In genomic region chr14:74478996-74479635, GRCh38 we compare ENCODE assay signal across 9 cellular contexts. TPM values are rescaled to one million over a fixed set of nuclear protein-coding genes. Genes with fewer than 3 reads are reported as not detected.
A peak's percentile ranks its signal among the peaks of the same experiment; 100 is the strongest.
DNase-seq lines count a peak whose midpoint lies in the region; ATAC-seq, FAIRE-seq and TF ChIP-seq lines count a peak whose summit lies in the region.
"Had no signal": no experiment of that assay in that cellular context is flagged by ENCODE, and none has a peak within 500 bp of the region (broad histone marks: within the 10 kb centered on the region; RNA-seq: fewer than 3 reads in every experiment).

No MANE protein-coding gene starts in this region.

- H3K9me3 ChIP-seq in naive thymus-derived CD4-positive, alpha-beta T cell (ENCODE audit: control insufficient read depth in 2 of 3, low read length in 3 of 3): no peaks in the 10 kb centered on the region

- POLR2A ChIA-PET in naive thymus-derived CD4-positive, alpha-beta T cell (lab: Charles Lee): no interaction called here

- in situ Hi-C loops in G401 (cut with HindIII; ENCODE audit: low sequenced_read_pairs): no loop called here

- peaks cover 67% of the 10 kb centered on the region for H3K36me3 Mint-ChIP-seq in osteocyte (ENCODE audit: unreplicated experiment)
- peaks cover 0 to 66% (median 32%) of the 10 kb centered on the region in 5 donors for H3K36me3 Mint-ChIP-seq in naive thymus-derived CD4-positive, alpha-beta T cell

- no peak for ATAC-seq in naive thymus-derived CD4-positive, alpha-beta T cell

- intact Hi-C loops in naive thymus-derived CD4-positive, alpha-beta T cell (cut with micrococcal nuclease): no loop called here

- no peak overlapping the region for H3K4me3 Mint-ChIP-seq in osteocyte (ENCODE audit: unreplicated experiment)
- H3K4me3 Mint-ChIP-seq in naive thymus-derived CD4-positive, alpha-beta T cell: no peak overlapping the region

- H3K27me3 Mint-ChIP-seq in osteocyte (ENCODE audit: unreplicated experiment): no peaks in the 10 kb centered on the region
- no peaks in the 10 kb centered on the region for H3K27me3 Mint-ChIP-seq in naive thymus-derived CD4-positive, alpha-beta T cell

- H3K4me1 ChIP-seq in naive thymus-derived CD4-positive, alpha-beta T cell (ENCODE audit: control insufficient read depth in 2 of 2, insufficient read depth in 2 of 2, low read length in 2 of 2): no peaks in the 10 kb centered on the region

- peaks cover 0 to 52% (median 5%) of the 10 kb centered on the region in 3 experiments for H3K36me3 ChIP-seq in naive thymus-derived CD4-positive, alpha-beta T cell (ENCODE audit: control insufficient read depth in 2 of 3, insufficient read depth in 3 of 3, low read length in 3 of 3)

- DNase-seq in G401 (ENCODE audit: low spot score) (peak; percentile 31), NCI-H2171 treated with DMSO at 0.1 percent for 48 hours (lab: John Stamatoyannopoulos, UW) (peak; percentile 76), dermis blood vessel endothelial cell (peak; percentile 82), osteocyte (ENCODE audit: extremely low spot score, unreplicated experiment) (no peak), RCC 7860 (ENCODE audit: low spot score) (no peak), GM12891 (ENCODE audit: insufficient read length, low spot score) (no peak)
- no peak for DNase-seq in stimulated activated CD8-positive, alpha-beta memory T cell treated with anti-CD3 and anti-CD28 coated beads, Interleukin-4, amount 100 ng/mL, for 48 hours
- no peak for DNase-seq in naive thymus-derived CD4-positive, alpha-beta T cell

- no peak overlapping the region for H3K4me3 ChIP-seq in naive thymus-derived CD4-positive, alpha-beta T cell (ENCODE audit: low read length)

- H3K27ac ChIP-seq in naive thymus-derived CD4-positive, alpha-beta T cell (ENCODE audit: low read depth, low read length): no peak overlapping the region

- H3K4me1 Mint-ChIP-seq in osteocyte (ENCODE audit: unreplicated experiment): no peaks in the 10 kb centered on the region
- peaks cover 0 to 3% (median 0%) of the 10 kb centered on the region in 7 donors for H3K4me1 Mint-ChIP-seq in naive thymus-derived CD4-positive, alpha-beta T cell

- no peak overlapping the region for H3K27ac Mint-ChIP-seq in osteocyte (ENCODE audit: unreplicated experiment)
- H3K27ac Mint-ChIP-seq in naive thymus-derived CD4-positive, alpha-beta T cell: no peak overlapping the region

- CTCF ChIA-PET in naive thymus-derived CD4-positive, alpha-beta T cell (lab: Charles Lee): no interaction called here

- TF ChIP-seq POLR2A in GM12891 (IDR thresholded peaks at IDR 0.05; ENCODE audit: low read depth, low read length): no peak

- no peak for FAIRE-seq in RCC 7860 (lab: Jason Lieb, UNC)
- FAIRE-seq in GM12891 (lab: Jason Lieb, UNC): no peak
- FAIRE-seq: colon had no signal

- no peaks in the 10 kb centered on the region for H3K27me3 ChIP-seq in naive thymus-derived CD4-positive, alpha-beta T cell (ENCODE audit: control insufficient read depth in 2 of 2, insufficient read depth in 2 of 2, low read length in 2 of 2)

- H3K9me3 Mint-ChIP-seq in osteocyte (ENCODE audit: unreplicated experiment): no peaks in the 10 kb centered on the region
- H3K9me3 Mint-ChIP-seq in naive thymus-derived CD4-positive, alpha-beta T cell: no peaks in the 10 kb centered on the region

- TF ChIP-seq CTCF in osteocyte (IDR thresholded peaks at IDR 0.05): peak; percentile 53

TF ChIP-seq in GM12891, 5 proteins besides CTCF, POLR2A, EP300 and RAD21:
- TF ChIP-seq TAF1 (IDR thresholded peaks at IDR 0.05; ENCODE audit: low read depth, low read length) (no peak), POU2F2 (IDR thresholded peaks at IDR 0.05; ENCODE audit: low read depth, low read length) (no peak)
TF ChIP-seq in GM12891: peak in this region for 0.

RNA-seq across cellular contexts. Expression of gene NPC2, which starts 14.0 kb away (rescaled TPM):
- 130 and 177 TPM in 2 replicates for total RNA-seq in G401 (2014; rRNA removed; shearing (Covaris generic))
- total RNA-seq in dermis blood vessel endothelial cell (205 and 322 TPM in 2 replicates), osteocyte (524 and 529 TPM in 2 replicates)
- 61.0 TPM for polyA plus RNA-seq in GM12891 (2012; ENCODE audit: low read depth, missing spikeins)
- 100 to 1,000 TPM in 1 of 5 experiments, 10 to 100 TPM in 4; 37.9 to 108 (median 56.3) TPM for total RNA-seq in naive thymus-derived CD4-positive, alpha-beta T cell
- polyA plus RNA-seq in naive thymus-derived CD4-positive, alpha-beta T cell: 10 to 100 TPM; 66.9 to 71.3 TPM

RNA-seq across cellular contexts. Expression of gene ISCA2, which starts 14.4 kb away (rescaled TPM):
- 44.6 and 78.7 TPM in 2 replicates for total RNA-seq in G401 (2014; rRNA removed; shearing (Covaris generic))
- 17.0 and 19.1 TPM in 2 replicates for total RNA-seq in dermis blood vessel endothelial cell
- 22.4 and 26.3 TPM in 2 replicates for total RNA-seq in osteocyte
- polyA plus RNA-seq in GM12891 (2012; ENCODE audit: low read depth, missing spikeins): 27.8 TPM
- 10 to 100 TPM; 13.9 to 39.5 (median 25.2) TPM for total RNA-seq in naive thymus-derived CD4-positive, alpha-beta T cell
- polyA plus RNA-seq in naive thymus-derived CD4-positive, alpha-beta T cell: 100 to 1,000 TPM in 1 of 2 donors, 10 to 100 TPM in 1; 69.2 to 106 TPM

RNA-seq across cellular contexts. Expression of gene SYNDIG1L, which starts 53.1 kb away (rescaled TPM):
- total RNA-seq in G401 (2014; rRNA removed; shearing (Covaris generic)): not detected in 2 replicates
- total RNA-seq in dermis blood vessel endothelial cell (not detected in 2 replicates), osteocyte (0.26 TPM in 1 of 2 replicates, not detected in the other)
- not detected for polyA plus RNA-seq in GM12891 (2012; ENCODE audit: low read depth, missing spikeins)
- under 1 TPM in 1 of 5 experiments, not detected in 4; 0.16 TPM for total RNA-seq in naive thymus-derived CD4-positive, alpha-beta T cell
- not detected for polyA plus RNA-seq in naive thymus-derived CD4-positive, alpha-beta T cell

Comparison
In these comparisons a context has a peak if more than half of its experiments do, and no peak if none do; other contexts are left out.
1. DNase-seq: peak in G401 (single experiment), NCI-H2171 treated with DMSO at 0.1 percent for 48 hours (single experiment) and dermis blood vessel endothelial cell (single experiment); none in osteocyte (single experiment), RCC 7860 (single experiment), GM12891 (single experiment), stimulated activated CD8-positive, alpha-beta memory T cell treated with anti-CD3 and anti-CD28 coated beads, Interleukin-4, amount 100 ng/mL, for 48 hours (single experiment) and naive thymus-derived CD4-positive, alpha-beta T cell (0 of 9).